ENCODE assay signal across 9 cellular contexts in genomic region chr1:197692965-197693364, GRCh38.
DNase-seq lines count a peak whose midpoint lies in the region; ATAC-seq and TF ChIP-seq lines count a peak whose summit lies in the region.
"Had no signal": no experiment of that assay in that cellular context is flagged by ENCODE, and none has a peak within 500 bp of the region (broad histone marks: within the 10 kb centered on the region; RNA-seq: fewer than 3 reads in every experiment).

No MANE protein-coding gene starts in this region.

- TF ChIP-seq RAD21 in HCT116 (IDR thresholded peaks at IDR 0.05; ENCODE audit: low read depth) = peak; percentile 70

- H3K4me1 ChIP-seq in HCT116 (ENCODE audit: control insufficient read depth in 1 of 2, insufficient read depth in 2 of 2, low read length in 2 of 2) = peaks cover 0 to 3% of the 10 kb centered on the region in 2 experiments; a peak in 2 of 4 replicates

- TF ChIP-seq CTCF in Calu3 (IDR thresholded peaks at IDR 0.05; ENCODE audit: unreplicated experiment) = peak; percentile 17
- TF ChIP-seq CTCF in HCT116 (IDR thresholded peaks at IDR 0.05 in 2 of 3, conservative IDR thresholded peaks at IDR 0.05 in 1 of 3; ENCODE audit: borderline replicate concordance in 1 of 3, insufficient read depth in 1 of 3, low read depth in 2 of 3, low read length in 2 of 3) = peak in 1 of 3 experiments; percentile 41; a peak in 2 of 6 replicates

- H3K27me3 ChIP-seq in HCT116 (ENCODE audit: insufficient read depth, low read length) = no peaks in the 10 kb centered on the region

- H3K4me2 ChIP-seq in HCT116 (ENCODE audit: low read length) = no peak overlapping the region

- H3K4me3 Mint-ChIP-seq in Calu3 (ENCODE audit: low read depth, unreplicated experiment) = no peak overlapping the region
- H3K4me3 Mint-ChIP-seq in activated CD4-positive, alpha-beta T cell treated with anti-CD3 and anti-CD28 coated beads, Interleukin-2, amount 10 ng/mL, durations not matched to agents 7 days and 5 days = no peak overlapping the region
- H3K4me3 Mint-ChIP-seq in activated T-cell treated with anti-CD3 and anti-CD28 coated beads, Interleukin-2, amount 50 U/mL, for 24 hours = no peak overlapping the region
- H3K4me3 Mint-ChIP-seq: T-helper 1 cell treated with Interleukin-12 subunit alpha and Interleukin-12 subunit beta and Interleukin-4 antibody, amounts not matched to agents 30 μg/mL and 1 μg/mL, for 36 hours had no signal

- H3K27ac ChIP-seq in HCT116 (ENCODE audit: low read depth, low read length) = no peak overlapping the region

- peaks cover 4% of the 10 kb centered on the region for H3K9me3 Mint-ChIP-seq in Calu3 (ENCODE audit: low read depth, unreplicated experiment)
- peaks cover 13% of the 10 kb centered on the region for H3K9me3 Mint-ChIP-seq in activated CD4-positive, alpha-beta T cell treated with anti-CD3 and anti-CD28 coated beads, Interleukin-2, amount 10 ng/mL, durations not matched to agents 7 days and 5 days
- H3K9me3 Mint-ChIP-seq in activated T-cell treated with anti-CD3 and anti-CD28 coated beads, Interleukin-2, amount 50 U/mL, for 24 hours = peaks cover 10% of the 10 kb centered on the region

- no peaks in the 10 kb centered on the region for H3K27me3 Mint-ChIP-seq in Calu3 (ENCODE audit: unreplicated experiment)
- no peaks in the 10 kb centered on the region for H3K27me3 Mint-ChIP-seq in activated CD4-positive, alpha-beta T cell treated with anti-CD3 and anti-CD28 coated beads, Interleukin-2, amount 10 ng/mL, durations not matched to agents 7 days and 5 days
- H3K27me3 Mint-ChIP-seq in activated T-cell treated with anti-CD3 and anti-CD28 coated beads, Interleukin-2, amount 50 U/mL, for 24 hours = no peaks in the 10 kb centered on the region

- intact Hi-C loops in Calu3 (cut with micrococcal nuclease; ENCODE audit: unreplicated experiment) = loop anchor here (1.0 to 10.0 kb wide), 5 partner anchors 76 to 992 kb away; no protein-coding TSS in a partner anchor
- intact Hi-C loops in HCT116 (cut with micrococcal nuclease) = loop anchor here (10.0 kb wide), 1 partner anchor 172 kb away; no protein-coding TSS in a partner anchor

- H3K9ac ChIP-seq in HCT116 (ENCODE audit: low read length) = no peak overlapping the region

- no peaks in the 10 kb centered on the region for H3K36me3 Mint-ChIP-seq in Calu3 (ENCODE audit: insufficient read depth, unreplicated experiment)
- peaks cover 26% of the 10 kb centered on the region for H3K36me3 Mint-ChIP-seq in activated CD4-positive, alpha-beta T cell treated with anti-CD3 and anti-CD28 coated beads, Interleukin-2, amount 10 ng/mL, durations not matched to agents 7 days and 5 days (ENCODE audit: low read depth)
- H3K36me3 Mint-ChIP-seq in activated T-cell treated with anti-CD3 and anti-CD28 coated beads, Interleukin-2, amount 50 U/mL, for 24 hours (ENCODE audit: low read depth) = peaks cover 28% of the 10 kb centered on the region

- H3K79me2 ChIP-seq in HCT116 (ENCODE audit: insufficient read depth, low read length) = no peaks in the 10 kb centered on the region

- H2AFZ ChIP-seq in HCT116 (ENCODE audit: low read depth, low read length, poor library complexity, severe bottlenecking) = no peak overlapping the region

- peaks cover 36% of the 10 kb centered on the region for H3K4me1 Mint-ChIP-seq in Calu3 (ENCODE audit: low read depth, unreplicated experiment)
- no peaks in the 10 kb centered on the region for H3K4me1 Mint-ChIP-seq in activated CD4-positive, alpha-beta T cell treated with anti-CD3 and anti-CD28 coated beads, Interleukin-2, amount 10 ng/mL, durations not matched to agents 7 days and 5 days
- H3K4me1 Mint-ChIP-seq in activated T-cell treated with anti-CD3 and anti-CD28 coated beads, Interleukin-2, amount 50 U/mL, for 24 hours (ENCODE audit: low read depth) = peaks cover 30% of the 10 kb centered on the region

- no peak overlapping the region for H3K4me3 ChIP-seq in HCT116 (replicated peaks in 1 of 2; ENCODE audit: low read depth in 1 of 2, low read length in 2 of 2)

- POLR2A ChIA-PET in HCT116 (lab: Charles Lee) = no interaction called here
- POLR2A ChIA-PET in activated CD4-positive, alpha-beta T cell treated with anti-CD3 and anti-CD28 coated beads, Interleukin-2, amount 10 ng/mL, durations not matched to agents 7 days and 5 days (lab: Charles Lee) = no interaction called here

- no peaks in the 10 kb centered on the region for H3K36me3 ChIP-seq in HCT116 (ENCODE audit: control insufficient read depth in 1 of 2, insufficient read depth in 2 of 2, low read length in 2 of 2)

- no peaks in the 10 kb centered on the region for H4K20me1 ChIP-seq in HCT116 (ENCODE audit: insufficient read depth)

- no peak for DNase-seq in Calu3
- peak; percentile 4 for DNase-seq in HCT116 (ENCODE audit: low read depth, low spot score)
- peak; percentile 18 for DNase-seq in SW480 (ENCODE audit: low spot score)
- DNase-seq in kidney tubule cell (ENCODE audit: low spot score) = peak; percentile 23
- DNase-seq in activated CD4-positive, alpha-beta T cell treated with anti-CD3 and anti-CD28 coated beads, Interleukin-2, amount 10 ng/mL, durations not matched to agents 7 days and 5 days = no peak
- no peak for DNase-seq in NCI-H187 treated with DMSO at 0.1 percent for 48 hours (lab: John Stamatoyannopoulos, UW)
- DNase-seq in SHP77 treated with DMSO at 0.1 percent for 48 hours (lab: John Stamatoyannopoulos, UW) = no peak
- no peak for DNase-seq in activated T-cell treated with anti-CD3 and anti-CD28 coated beads, Interleukin-2, amount 50 U/mL, for 24 hours

- RAD21 ChIA-PET in HCT116 (lab: Charles Lee; ENCODE audit: low non-redundant PET in 1 of 2, low total read pairs in 2 of 2, uncharacterized antibody in 2 of 2, unreplicated experiment in 2 of 2) = no interaction called here

- H3K9me3 ChIP-seq in HCT116 (ENCODE audit: control insufficient read depth in 1 of 2, insufficient read depth in 1 of 2, low read depth in 1 of 2, low read length in 2 of 2) = no peaks in the 10 kb centered on the region

- CTCF ChIA-PET in Calu3 (lab: Charles Lee) (interaction anchor here (0.9 to 1.4 kb wide), 4 partner anchors 74 to 223 kb away, joined by 3 to 26 read pairs (median 5); partner anchors contain the start of gene DENND1B), HCT116 (lab: Charles Lee) (interaction anchor here (1.0 to 1.7 kb wide), 6 partner anchors 10 to 237 kb away, joined by 3 to 11 read pairs (median 4); no protein-coding TSS in a partner anchor)
- CTCF ChIA-PET in activated CD4-positive, alpha-beta T cell treated with anti-CD3 and anti-CD28 coated beads, Interleukin-2, amount 10 ng/mL, durations not matched to agents 7 days and 5 days (lab: Charles Lee) = interaction anchor here (0.6 kb wide), 1 partner anchor 1591 kb away, joined by 3 read pairs; no protein-coding TSS in a partner anchor

- no peak overlapping the region for H3K27ac Mint-ChIP-seq in Calu3 (ENCODE audit: unreplicated experiment)
- H3K27ac Mint-ChIP-seq in activated CD4-positive, alpha-beta T cell treated with anti-CD3 and anti-CD28 coated beads, Interleukin-2, amount 10 ng/mL, durations not matched to agents 7 days and 5 days = no peak overlapping the region
- no peak overlapping the region for H3K27ac Mint-ChIP-seq in activated T-cell treated with anti-CD3 and anti-CD28 coated beads, Interleukin-2, amount 50 U/mL, for 24 hours
- H3K27ac Mint-ChIP-seq: T-helper 1 cell treated with Interleukin-12 subunit alpha and Interleukin-12 subunit beta and Interleukin-4 antibody, amounts not matched to agents 30 μg/mL and 1 μg/mL, for 36 hours had no signal

- TF ChIP-seq POLR2A in HCT116 (IDR thresholded peaks at IDR 0.05; ENCODE audit: borderline replicate concordance, extremely low read depth, insufficient read depth, insufficient read length) = no peak

- peak; percentile 50; the same call in 1 of the 2 replicates for ATAC-seq in HCT116

- BruUV-seq in Calu3 (replicated peaks; lab: Mats Ljungman, UMichigan) (no TSS peak), HCT116 (replicated peaks; lab: Mats Ljungman, UMichigan) (no TSS peak)

- H3K9me2 ChIP-seq in HCT116 (ENCODE audit: insufficient read depth) = no peaks in the 10 kb centered on the region; the same call in 1 of the 2 replicates

TF ChIP-seq in HCT116, 20 proteins besides CTCF, POLR2A, EP300 and RAD21 (continues in another document):
- TF ChIP-seq REST (IDR thresholded peaks at IDR 0.05; ENCODE audit: low read depth) (no peak), EZH2phosphoT487 (IDR thresholded peaks at IDR 0.05; ENCODE audit: borderline replicate concordance) (no peak), SRF (IDR thresholded peaks at IDR 0.05; ENCODE audit: low read depth) (no peak), EGR1 (IDR thresholded peaks at IDR 0.05; ENCODE audit: low read depth) (no peak)

Comparison
In these comparisons a context has a peak if more than half of its experiments do, and no peak if none do; other contexts are left out.
1. DNase-seq: peak in HCT116 (single experiment), SW480 (single experiment) and kidney tubule cell (single experiment); none in Calu3 (single experiment), activated CD4-positive, alpha-beta T cell treated with anti-CD3 and anti-CD28 coated beads, Interleukin-2, amount 10 ng/mL, durations not matched to agents 7 days and 5 days (single experiment), NCI-H187 treated with DMSO at 0.1 percent for 48 hours (single experiment), SHP77 treated with DMSO at 0.1 percent for 48 hours (single experiment) and activated T-cell treated with anti-CD3 and anti-CD28 coated beads, Interleukin-2, amount 50 U/mL, for 24 hours (single experiment).